2 cellular contexts compared by ENCODE assay signal in the genomic region with DNA sequence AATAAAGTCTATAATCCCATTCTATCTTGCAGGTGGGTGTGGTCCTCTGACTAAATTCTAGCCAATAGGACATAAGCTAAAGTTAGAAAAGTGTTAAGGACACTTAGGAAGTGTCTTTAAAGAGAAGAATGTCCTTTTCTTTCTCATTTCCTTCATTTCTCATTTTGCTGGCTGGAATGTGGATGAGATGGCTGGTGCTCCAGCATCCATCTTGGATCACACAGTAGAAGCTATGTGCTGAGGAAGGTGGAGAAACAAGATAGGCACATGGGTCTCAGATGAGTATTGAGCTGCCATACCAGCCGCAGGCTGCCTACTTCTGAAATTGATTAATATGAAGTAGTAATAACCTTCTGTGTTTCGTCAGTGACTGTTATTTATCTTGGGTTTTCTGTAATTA.
A peak's percentile ranks its signal among the peaks of the same experiment; 100 is the strongest.
TF ChIP-seq lines count a peak whose summit lies in the region.

No MANE protein-coding gene starts in this region.

TF ChIP-seq in K562, 482 proteins besides CTCF, POLR2A, EP300 and RAD21:
- TF ChIP-seq RBM25 (IDR thresholded peaks at IDR 0.05; ENCODE audit: low read depth, low read length, severe bottlenecking) (peak; percentile 64), ZNF239 (CRISPR knock-in tag; IDR thresholded peaks at IDR 0.05) (no peak)
TF ChIP-seq in K562: peak in this region for 1.

TF ChIP-seq in H1, 55 proteins besides CTCF, POLR2A, EP300 and RAD21:
- TF ChIP-seq RXRA (IDR thresholded peaks at IDR 0.05; ENCODE audit: insufficient read depth, low read depth, low read length) (no peak), KDM1A (IDR thresholded peaks at IDR 0.05; ENCODE audit: borderline replicate concordance, low read length) (peak; percentile 53; the same call in 1 of the 2 replicates)
TF ChIP-seq in H1: peak in this region for 1.
